25 cellular contexts compared by ENCODE assay signal in the genomic region with DNA sequence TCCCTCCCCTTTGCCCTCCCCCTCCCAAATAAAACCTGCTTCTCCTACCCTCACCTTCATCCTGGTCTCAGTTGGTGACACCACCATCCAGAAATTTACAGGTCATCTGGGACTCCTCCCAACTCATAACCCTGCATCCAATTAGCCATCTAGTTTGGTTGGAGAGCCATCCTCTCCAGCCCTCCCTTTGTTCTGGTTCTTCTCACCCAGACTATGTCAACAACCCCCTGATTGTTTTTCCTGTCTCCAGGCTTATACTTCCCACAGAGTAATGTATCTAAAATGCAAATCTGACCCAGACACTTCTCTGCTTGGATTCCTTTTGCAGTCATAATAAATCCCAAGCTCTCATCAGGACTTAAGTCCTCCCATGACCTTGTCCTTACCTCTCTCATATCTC. TPM values are rescaled to one million over a fixed set of nuclear protein-coding genes. Genes with fewer than 3 reads are reported as not detected.
DNase-seq lines count a peak whose midpoint lies in the region; ATAC-seq and TF ChIP-seq lines count a peak whose summit lies in the region.
"Had no signal": no experiment of that assay in that cellular context is flagged by ENCODE, and none has a peak within 500 bp of the region (broad histone marks: within the 10 kb centered on the region; RNA-seq: fewer than 3 reads in every experiment).

No MANE protein-coding gene starts in this region.

- no peak overlapping the region for H3K27ac ChIP-seq in CD8-positive, alpha-beta T cell (ENCODE audit: low read depth, low read length)
- H3K27ac ChIP-seq in neural progenitor cell (no peak overlapping the region), mammary epithelial cell (ENCODE audit: insufficient read depth, low read depth, low read length) (no peak overlapping the region)
- H3K27ac ChIP-seq: dorsolateral prefrontal cortex, sigmoid colon, upper lobe of right lung had no signal

- no peaks in the 10 kb centered on the region for H3K9me3 Mint-ChIP-seq in CD8-positive, alpha-beta T cell
- peaks cover 20% of the 10 kb centered on the region for H3K9me3 Mint-ChIP-seq in mesothelial cell of epicardium
- no peaks in the 10 kb centered on the region for H3K9me3 Mint-ChIP-seq in neural progenitor cell
- no peaks in the 10 kb centered on the region for H3K9me3 Mint-ChIP-seq in activated T-helper 2 cell treated with anti-CD3 and anti-CD28 coated beads, Interferon-gamma antibody, Interleukin-2, Interleukin-4, amounts not matched to agents 10 μg/mL and 5 μg/mL and 100 μg/mL, durations not matched to agents 14 hours and 24 hours and 36 hours
- H3K9me3 Mint-ChIP-seq: natural killer cell treated with Interleukin-12 subunit alpha and Interleukin-12 subunit beta and Interleukin-15 and Interleukin-18, amount 100 ng/mL, for 72 hours had no signal

- no peak overlapping the region for H3K4me3 ChIP-seq in CD8-positive, alpha-beta T cell (ENCODE audit: low read depth, low read length)
- H3K4me3 ChIP-seq in neural progenitor cell (no peak overlapping the region), mammary epithelial cell (replicated peaks in 1 of 3; ENCODE audit: insufficient read depth in 1 of 3, low read depth in 2 of 3, low read length in 3 of 3) (no peak overlapping the region)
- H3K4me3 ChIP-seq: dorsolateral prefrontal cortex, sigmoid colon, upper lobe of right lung had no signal

- no peaks in the 10 kb centered on the region for H3K27me3 Mint-ChIP-seq in CD8-positive, alpha-beta T cell (ENCODE audit: low read depth)
- H3K27me3 Mint-ChIP-seq in mesothelial cell of epicardium (ENCODE audit: low read depth): no peaks in the 10 kb centered on the region
- peaks cover 9% of the 10 kb centered on the region for H3K27me3 Mint-ChIP-seq in neural progenitor cell (ENCODE audit: insufficient read depth, low read depth)
- H3K27me3 Mint-ChIP-seq in activated T-helper 2 cell treated with anti-CD3 and anti-CD28 coated beads, Interferon-gamma antibody, Interleukin-2, Interleukin-4, amounts not matched to agents 10 μg/mL and 5 μg/mL and 100 μg/mL, durations not matched to agents 14 hours and 24 hours and 36 hours (ENCODE audit: low read depth): no peaks in the 10 kb centered on the region
- H3K27me3 Mint-ChIP-seq: natural killer cell treated with Interleukin-12 subunit alpha and Interleukin-12 subunit beta and Interleukin-15 and Interleukin-18, amount 100 ng/mL, for 72 hours had no signal

- peak overlapping the region; percentile 73 for H3K27ac Mint-ChIP-seq in CD8-positive, alpha-beta T cell
- H3K27ac Mint-ChIP-seq in mesothelial cell of epicardium (peak overlapping the region; percentile 60), neural progenitor cell (no peak overlapping the region)
- H3K27ac Mint-ChIP-seq in activated T-helper 2 cell treated with anti-CD3 and anti-CD28 coated beads, Interferon-gamma antibody, Interleukin-2, Interleukin-4, amounts not matched to agents 10 μg/mL and 5 μg/mL and 100 μg/mL, durations not matched to agents 14 hours and 24 hours and 36 hours: no peak overlapping the region
- H3K27ac Mint-ChIP-seq: activated naive CD4-positive, alpha-beta T cell treated with anti-CD3 and anti-CD28 coated beads, Interleukin-2, amount 50 U/mL, for 72 hours; natural killer cell treated with Interleukin-12 subunit alpha and Interleukin-12 subunit beta and Interleukin-15 and Interleukin-18, amount 100 ng/mL, for 72 hours had no signal

- no peak for ATAC-seq in CD8-positive, alpha-beta T cell
- ATAC-seq: activated naive CD4-positive, alpha-beta T cell treated with anti-CD3 and anti-CD28 coated beads, Interleukin-2, amount 50 U/mL, for 72 hours; activated T-cell treated with anti-CD3 and anti-CD28 coated beads, Interleukin-2, amount 50 U/mL, for 72 hours; natural killer cell treated with Interleukin-12 subunit alpha and Interleukin-12 subunit beta and Interleukin-15 and Interleukin-18, amount 100 ng/mL, for 72 hours; upper lobe of right lung had no signal

- H3K4me2 ChIP-seq in neural progenitor cell (no peak overlapping the region), mammary epithelial cell (ENCODE audit: insufficient read depth, low read depth, low read length) (no peak overlapping the region)

- no peak overlapping the region for H2AFZ ChIP-seq in neural progenitor cell (replicated peaks)
- no peak overlapping the region for H2AFZ ChIP-seq in mammary epithelial cell (ENCODE audit: low read depth, low read length)

- CTCF ChIA-PET in CD8-positive, alpha-beta T cell (lab: Charles Lee): no interaction called here
- CTCF ChIA-PET in mammary epithelial cell (lab: Charles Lee; ENCODE audit: low non-redundant PET): no interaction called here

- peaks cover 17% of the 10 kb centered on the region for H3K4me1 ChIP-seq in CD8-positive, alpha-beta T cell (ENCODE audit: insufficient read depth, low read length)
- H3K4me1 ChIP-seq in neural progenitor cell (peaks cover 7% of the 10 kb centered on the region), mammary epithelial cell (ENCODE audit: insufficient read depth, low read length) (peaks cover 37% of the 10 kb centered on the region)

- H3K9me3 ChIP-seq in CD8-positive, alpha-beta T cell (ENCODE audit: low read length): no peaks in the 10 kb centered on the region
- H3K9me3 ChIP-seq in neural progenitor cell (ENCODE audit: low read depth) (no peaks in the 10 kb centered on the region), mammary epithelial cell (replicated peaks; ENCODE audit: insufficient read depth, low read length) (no peaks in the 10 kb centered on the region)
- H3K9me3 ChIP-seq: sigmoid colon, upper lobe of right lung had no signal

- DNase-seq in CD8-positive, alpha-beta T cell: no peak
- DNase-seq in NCI-H146 (lab: John Stamatoyannopoulos, UW) (peak; percentile 49), NCI-H510A treated with DMSO at 0.1 percent for 48 hours (lab: John Stamatoyannopoulos, UW) (peak; percentile 86), mesothelial cell of epicardium (ENCODE audit: low spot score in 2 of 2, unreplicated experiment in 2 of 2) (no peak), neural progenitor cell (ENCODE audit: low spot score) (no peak), mammary epithelial cell (no peak)
- DNase-seq in activated CD4-positive, alpha-beta T cell treated with anti-CD3 and anti-CD28 coated beads, Interleukin-2, amount 50 U/mL, for 48 hours: no peak
- DNase-seq in activated T-helper 2 cell treated with anti-CD3 and anti-CD28 coated beads, Interferon-gamma antibody, Interleukin-2, Interleukin-4, amounts not matched to agents 10 μg/mL and 5 μg/mL and 100 μg/mL, durations not matched to agents 14 hours and 24 hours and 36 hours (ENCODE audit: low spot score): no peak
- DNase-seq: activated CD4-positive, CD25-positive, alpha-beta regulatory T cell; activated CD8-positive, alpha-beta memory T cell treated with anti-CD3 and anti-CD28 coated beads for 24 hours; activated T-cell treated with anti-CD3 and anti-CD28 coated beads, Interleukin-2, amount 50 U/mL, for 72 hours; dorsolateral prefrontal cortex; H9; mesenchymal stem cell; NCI-H1436 treated with DMSO at 0.1 percent for 48 hours; NCI-H524 treated with DMSO at 0.1 percent for 48 hours; OCI-M1; posterior cingulate gyrus; Right ventricle myocardium superior; sigmoid colon; stimulated activated CD4-positive, alpha-beta T cell treated with anti-CD3 and anti-CD28 coated beads, Interleukin-15, amount 100 ng/mL, for 24 hours; T1000; upper lobe of right lung had no signal

- no peaks in the 10 kb centered on the region for H3K27me3 ChIP-seq in CD8-positive, alpha-beta T cell (ENCODE audit: insufficient read depth, low read length)
- H3K27me3 ChIP-seq in neural progenitor cell: peaks cover 18% of the 10 kb centered on the region
- H3K27me3 ChIP-seq in mammary epithelial cell (ENCODE audit: insufficient read depth, low read length): no peaks in the 10 kb centered on the region
- H3K27me3 ChIP-seq: dorsolateral prefrontal cortex, sigmoid colon, upper lobe of right lung had no signal

- H3K36me3 Mint-ChIP-seq in CD8-positive, alpha-beta T cell: peaks cover 38% of the 10 kb centered on the region
- H3K36me3 Mint-ChIP-seq in mesothelial cell of epicardium (peaks cover 32% of the 10 kb centered on the region), neural progenitor cell (peaks cover 30% of the 10 kb centered on the region)
- peaks cover 11% of the 10 kb centered on the region for H3K36me3 Mint-ChIP-seq in activated T-helper 2 cell treated with anti-CD3 and anti-CD28 coated beads, Interferon-gamma antibody, Interleukin-2, Interleukin-4, amounts not matched to agents 10 μg/mL and 5 μg/mL and 100 μg/mL, durations not matched to agents 14 hours and 24 hours and 36 hours (ENCODE audit: low read depth)

- H3F3A ChIP-seq in neural progenitor cell (ENCODE audit: low read depth): no peaks in the 10 kb centered on the region

- BruUV-seq in mammary epithelial cell (replicated peaks; lab: Mats Ljungman, UMichigan): no TSS peak

- POLR2A ChIA-PET in CD8-positive, alpha-beta T cell (lab: Charles Lee): no interaction called here

- H3K79me2 ChIP-seq in neural progenitor cell (ENCODE audit: low read depth) (peaks cover 10% of the 10 kb centered on the region), mammary epithelial cell (ENCODE audit: insufficient read depth, low read length) (peaks cover 22% of the 10 kb centered on the region)

- in situ Hi-C loops in mammary epithelial cell (cut with MboI; ENCODE audit: low sequenced_read_pairs in 2 of 2): loop anchor here in 1 of 2 donors (10.0 kb wide), 1 partner anchor 68 kb away; the partner anchor contains the start of gene ANKK1

- H3K36me3 ChIP-seq in CD8-positive, alpha-beta T cell (ENCODE audit: insufficient read depth, low read length): peaks cover 2% of the 10 kb centered on the region
- H3K36me3 ChIP-seq in neural progenitor cell (no peaks in the 10 kb centered on the region), mammary epithelial cell (ENCODE audit: insufficient read depth, low read length) (peaks cover 9% of the 10 kb centered on the region)
- H3K36me3 ChIP-seq: upper lobe of right lung had no signal

- no peak overlapping the region for H3K4me3 Mint-ChIP-seq in CD8-positive, alpha-beta T cell
- H3K4me3 Mint-ChIP-seq in mesothelial cell of epicardium: no peak overlapping the region
- no peak overlapping the region for H3K4me3 Mint-ChIP-seq in neural progenitor cell
- H3K4me3 Mint-ChIP-seq in activated T-helper 2 cell treated with anti-CD3 and anti-CD28 coated beads, Interferon-gamma antibody, Interleukin-2, Interleukin-4, amounts not matched to agents 10 μg/mL and 5 μg/mL and 100 μg/mL, durations not matched to agents 14 hours and 24 hours and 36 hours (ENCODE audit: low read depth): no peak overlapping the region
- H3K4me3 Mint-ChIP-seq: activated T-cell treated with anti-CD3 and anti-CD28 coated beads, Interleukin-2, amount 50 U/mL, for 72 hours; H9; natural killer cell treated with Interleukin-12 subunit alpha and Interleukin-12 subunit beta and Interleukin-15 and Interleukin-18, amount 100 ng/mL, for 72 hours had no signal

- no peak for TF ChIP-seq CTCF in CD8-positive, alpha-beta T cell (IDR thresholded peaks at IDR 0.05)
- TF ChIP-seq CTCF in mesothelial cell of epicardium (IDR thresholded peaks at IDR 0.05; ENCODE audit: unreplicated experiment) (no peak), neural progenitor cell (IDR thresholded peaks at IDR 0.05) (no peak), mammary epithelial cell (conservative IDR thresholded peaks at IDR 0.05 in 1 of 2, IDR thresholded peaks at IDR 0.05 in 1 of 2; ENCODE audit: extremely low read depth in 1 of 2, insufficient read depth in 1 of 2, low read depth in 1 of 2, low read length in 2 of 2) (no peak)

- H4K20me1 ChIP-seq in neural progenitor cell (ENCODE audit: low read depth) (no peaks in the 10 kb centered on the region), mammary epithelial cell (ENCODE audit: insufficient read depth, low read length) (no peaks in the 10 kb centered on the region)

- intact Hi-C loops in CD8-positive, alpha-beta T cell (cut with DNase I, micrococcal nuclease): loop anchor here (10.0 kb wide), 5 partner anchors 558 to 1392 kb away; partner anchors contain the start of genes PTS (in 2 of the 2), SDHD (in 1 of the 2), TIMM8B (in 1 of the 2) and USP28 (in 1 of the 2)
- intact Hi-C loops in mammary epithelial cell (cut with micrococcal nuclease): loop anchor here (10.0 kb wide), 1 partner anchor 848 kb away; no protein-coding TSS in a partner anchor
- intact Hi-C loops in activated T-helper 2 cell treated with anti-CD3 and anti-CD28 coated beads, Interferon-gamma antibody, Interleukin-2, Interleukin-4, amounts not matched to agents 10 μg/mL and 5 μg/mL and 100 μg/mL, durations not matched to agents 14 hours and 24 hours and 36 hours (cut with micrococcal nuclease): no loop called here

- H3K4me1 Mint-ChIP-seq in CD8-positive, alpha-beta T cell (ENCODE audit: low read depth): peaks cover 30% of the 10 kb centered on the region
- H3K4me1 Mint-ChIP-seq in mesothelial cell of epicardium (peaks cover 40% of the 10 kb centered on the region), neural progenitor cell (peaks cover 15% of the 10 kb centered on the region)
- H3K4me1 Mint-ChIP-seq in activated T-helper 2 cell treated with anti-CD3 and anti-CD28 coated beads, Interferon-gamma antibody, Interleukin-2, Interleukin-4, amounts not matched to agents 10 μg/mL and 5 μg/mL and 100 μg/mL, durations not matched to agents 14 hours and 24 hours and 36 hours (ENCODE audit: low read depth): peaks cover 17% of the 10 kb centered on the region

- H3K9ac ChIP-seq in neural progenitor cell: no peak overlapping the region
- H3K9ac ChIP-seq in mammary epithelial cell (ENCODE audit: insufficient read depth, low read length): no peak overlapping the region

- dilution Hi-C loops in mammary epithelial cell (cut with HindIII; ENCODE audit: low sequenced_read_pairs): loop anchor here (5.0 kb wide), 2 partner anchors 100 to 195 kb away; no protein-coding TSS in a partner anchor

RNA-seq across cellular contexts. Expression of gene TTC12, which starts 2.9 kb away (rescaled TPM):
- 10 to 100 TPM in 1 of 2 experiments, 1 to 10 TPM in 1; 8.6 to 10.8 TPM for total RNA-seq in CD8-positive, alpha-beta T cell
- total RNA-seq in mesothelial cell of epicardium: 43.5 to 49.1 TPM (median 45.3 TPM) in 3 replicates
- total RNA-seq in neural progenitor cell (ENCODE audit: low replicate concordance): 21.8 and 33.4 TPM in 2 replicates
- total RNA-seq in mammary epithelial cell: 10 to 100 TPM; 32.5 to 36.5 TPM
- polyA plus RNA-seq in mammary epithelial cell: 23.8 TPM
- polyA minus RNA-seq in mammary epithelial cell: 98.7 TPM
- total RNA-seq in activated T-helper 2 cell treated with anti-CD3 and anti-CD28 coated beads, Interferon-gamma antibody, Interleukin-2, Interleukin-4, amounts not matched to agents 10 μg/mL and 5 μg/mL and 100 μg/mL, durations not matched to agents 14 hours and 24 hours and 36 hours: 7.0 and 11.4 TPM in 2 replicates

Comparison
In these comparisons a context has a peak if more than half of its experiments do, and no peak if none do; other contexts are left out.
1. DNase-seq: peak in NCI-H146 (single experiment) and NCI-H510A treated with DMSO at 0.1 percent for 48 hours (single experiment); none in CD8-positive, alpha-beta T cell (0 of 7), mesothelial cell of epicardium (0 of 2), activated CD4-positive, alpha-beta T cell treated with anti-CD3 and anti-CD28 coated beads, Interleukin-2, amount 50 U/mL, for 48 hours (0 of 2), neural progenitor cell (single experiment), mammary epithelial cell (single experiment) and activated T-helper 2 cell treated with anti-CD3 and anti-CD28 coated beads, Interferon-gamma antibody, Interleukin-2, Interleukin-4, amounts not matched to agents 10 μg/mL and 5 μg/mL and 100 μg/mL, durations not matched to agents 14 hours and 24 hours and 36 hours (single experiment).
2. H3K27ac Mint-ChIP-seq: peak in CD8-positive, alpha-beta T cell (single experiment) and mesothelial cell of epicardium (single experiment); none in neural progenitor cell (single experiment) and activated T-helper 2 cell treated with anti-CD3 and anti-CD28 coated beads, Interferon-gamma antibody, Interleukin-2, Interleukin-4, amounts not matched to agents 10 μg/mL and 5 μg/mL and 100 μg/mL, durations not matched to agents 14 hours and 24 hours and 36 hours (single experiment).